ENCODE assay signal across 1 cellular context in genomic region chr1:42681771-42682483, GRCh38.
TF ChIP-seq lines count a peak whose summit lies in the region.

Gene YBX1 (plus strand): TSS chr1:42682418. CDS start chr1:42682566, 148 bp downstream.

TF ChIP-seq in HepG2, 621 proteins besides CTCF, POLR2A, EP300 and RAD21 (continued from another document and continues in another):
- no peak for TF ChIP-seq RERE (CRISPR knock-in tag; IDR thresholded peaks at IDR 0.05; ENCODE audit: low read depth)
- no peak for TF ChIP-seq ZBTB37 (CRISPR knock-in tag; IDR thresholded peaks at IDR 0.05)
- TF ChIP-seq LRRFIP1 (CRISPR knock-in tag; conservative IDR thresholded peaks at IDR 0.05) = no peak
- TF ChIP-seq E2F2 (CRISPR knock-in tag; IDR thresholded peaks at IDR 0.05; ENCODE audit: borderline replicate concordance) = no peak
- no peak for TF ChIP-seq NCOR1 (IDR thresholded peaks at IDR 0.05; ENCODE audit: borderline replicate concordance, low read length)
- no peak for TF ChIP-seq STAG1 (CRISPR knock-in tag; IDR thresholded peaks at IDR 0.05)
- no peak for TF ChIP-seq ZNF790 (CRISPR knock-in tag; IDR thresholded peaks at IDR 0.05; ENCODE audit: borderline replicate concordance)
- TF ChIP-seq PBX2 (CRISPR knock-in tag; IDR thresholded peaks at IDR 0.05) = peak; percentile 94
- TF ChIP-seq MAFG (CRISPR knock-in tag; IDR thresholded peaks at IDR 0.05) = no peak
- no peak for TF ChIP-seq GTF3A (CRISPR knock-in tag; conservative IDR thresholded peaks at IDR 0.05)
- TF ChIP-seq RXRA (CRISPR knock-in tag; IDR thresholded peaks at IDR 0.05) = peak; percentile 32; the same call in 1 of the 2 replicates
- TF ChIP-seq ZNF768 (CRISPR knock-in tag; IDR thresholded peaks at IDR 0.05) = peak; percentile 30; the same call in 1 of the 2 replicates
- no peak; the same call in 1 of the 2 replicates for TF ChIP-seq ZNF678 (CRISPR knock-in tag; IDR thresholded peaks at IDR 0.05)
- TF ChIP-seq KMT2A (CRISPR knock-in tag; IDR thresholded peaks at IDR 0.05) = peak; percentile 87
- TF ChIP-seq ZNF704 (CRISPR knock-in tag; IDR thresholded peaks at IDR 0.05; ENCODE audit: borderline replicate concordance) = no peak
- TF ChIP-seq CERS6 (CRISPR knock-in tag; IDR thresholded peaks at IDR 0.05) = no peak
- TF ChIP-seq KAT7 (CRISPR knock-in tag; IDR thresholded peaks at IDR 0.05; ENCODE audit: borderline replicate concordance) = peak; percentile 73; the same call in 1 of the 2 replicates
- TF ChIP-seq CBFB (CRISPR knock-in tag; IDR thresholded peaks at IDR 0.05) = no peak
- TF ChIP-seq CSRNP2 (CRISPR knock-in tag; conservative IDR thresholded peaks at IDR 0.05; ENCODE audit: low read depth) = no peak
- no peak for TF ChIP-seq CBX5 (CRISPR knock-in tag; IDR thresholded peaks at IDR 0.05; ENCODE audit: borderline replicate concordance)
- TF ChIP-seq SATB2 (CRISPR knock-in tag; IDR thresholded peaks at IDR 0.05) = no peak
- no peak for TF ChIP-seq ZNF280D (CRISPR knock-in tag; IDR thresholded peaks at IDR 0.05)
- TF ChIP-seq ARID5B (CRISPR knock-in tag; IDR thresholded peaks at IDR 0.05) = peak; percentile 61
- no peak for TF ChIP-seq GLMP (CRISPR knock-in tag; IDR thresholded peaks at IDR 0.05; ENCODE audit: borderline replicate concordance)
- no peak for TF ChIP-seq ZFYVE20 (CRISPR knock-in tag; IDR thresholded peaks at IDR 0.05; ENCODE audit: borderline replicate concordance, low read depth)
- TF ChIP-seq ZSCAN22 (CRISPR knock-in tag; IDR thresholded peaks at IDR 0.05) = 0 out of 2 replicates have a peak, but pooled peaks have one; percentile 44
- no peak for TF ChIP-seq ZKSCAN5 (CRISPR knock-in tag; IDR thresholded peaks at IDR 0.05)
- peak; percentile 18 for TF ChIP-seq ZNF781 (CRISPR knock-in tag; IDR thresholded peaks at IDR 0.05; ENCODE audit: borderline replicate concordance, not compliant biosample characterization)
- TF ChIP-seq ZNF224 (CRISPR knock-in tag; IDR thresholded peaks at IDR 0.05) = no peak
